In genomic region chr4:128538111-128538882, GRCh38 we compare ENCODE assay signal across 30 cellular contexts.
"Had no signal": no experiment of that assay in that cellular context is flagged by ENCODE, and none has a peak within 500 bp of the region (broad histone marks: within the 10 kb centered on the region; RNA-seq: fewer than 3 reads in every experiment).

No MANE protein-coding gene starts in this region.

- H3K9me3 Mint-ChIP-seq: activated CD8-positive, alpha-beta T cell treated with anti-CD3 and anti-CD28 coated beads for 36 hours; activated naive CD4-positive, alpha-beta T cell treated with anti-CD3 and anti-CD28 coated beads, Interleukin-2, amount 50 U/mL, for 24 hours; activated naive CD8-positive, alpha-beta T cell treated with anti-CD3 and anti-CD28 coated beads, Interleukin-2, amount 50 U/mL, for 24 hours; activated T-helper 2 cell treated with anti-CD3 and anti-CD28 coated beads, Interferon-gamma antibody, Interleukin-2, Interleukin-4, amounts not matched to agents 10 μg/mL and 5 μg/mL and 100 μg/mL, durations not matched to agents 14 hours and 24 hours and 36 hours; T-helper 2 cell treated with Interferon-gamma antibody and Interleukin-4, amounts not matched to agents 5 μg/mL and 100 μg/mL, for 36 hours had no signal

- H3K36me3 Mint-ChIP-seq: activated CD8-positive, alpha-beta memory T cell treated with anti-CD3 and anti-CD28 coated beads, Interleukin-2, amount 10 ng/mL, durations not matched to agents 7 days and 5 days; activated naive CD4-positive, alpha-beta T cell treated with anti-CD3 and anti-CD28 coated beads, Interleukin-2, amount 50 U/mL, for 24 hours had no signal

- H3K4me3 Mint-ChIP-seq: activated B cell treated with CpG ODN at 0.5 μM for 24 hours; activated CD8-positive, alpha-beta memory T cell treated with anti-CD3 and anti-CD28 coated beads, Interleukin-2, amount 10 ng/mL, durations not matched to agents 7 days and 5 days; activated CD8-positive, alpha-beta T cell treated with anti-CD3 and anti-CD28 coated beads for 36 hours; activated naive CD4-positive, alpha-beta T cell treated with anti-CD3 and anti-CD28 coated beads, Interleukin-2, amount 50 U/mL, for 24 hours; activated naive CD8-positive, alpha-beta T cell treated with anti-CD3 and anti-CD28 coated beads, Interleukin-2, amount 50 U/mL, for 24 hours; nephron; T-helper 2 cell treated with Interferon-gamma antibody and Interleukin-4, amounts not matched to agents 5 μg/mL and 100 μg/mL, for 36 hours had no signal

- H3K27ac ChIP-seq: breast epithelium, neutrophil, ovary, psoas muscle, right atrium auricular region, testis, transverse colon, uterus had no signal

- H3K27ac Mint-ChIP-seq: activated B cell treated with CpG ODN at 0.5 μM for 24 hours; activated CD8-positive, alpha-beta memory T cell treated with anti-CD3 and anti-CD28 coated beads, Interleukin-2, amount 10 ng/mL, durations not matched to agents 7 days and 5 days; activated CD8-positive, alpha-beta T cell treated with anti-CD3 and anti-CD28 coated beads for 36 hours; activated naive CD4-positive, alpha-beta T cell treated with anti-CD3 and anti-CD28 coated beads, Interleukin-2, amount 50 U/mL, for 24 hours; activated naive CD8-positive, alpha-beta T cell treated with anti-CD3 and anti-CD28 coated beads, Interleukin-2, amount 50 U/mL, for 24 hours; activated T-helper 2 cell treated with anti-CD3 and anti-CD28 coated beads, Interferon-gamma antibody, Interleukin-2, Interleukin-4, amounts not matched to agents 10 μg/mL and 5 μg/mL and 100 μg/mL, durations not matched to agents 14 hours and 24 hours and 36 hours; nephron; T-helper 2 cell treated with Interferon-gamma antibody and Interleukin-4, amounts not matched to agents 5 μg/mL and 100 μg/mL, for 36 hours had no signal

- FAIRE-seq: colon, frontal cortex, keratinocyte had no signal

- H3K4me3 ChIP-seq: breast epithelium, ovary, psoas muscle, right atrium auricular region, testis, transverse colon, uterus had no signal

- DNase-seq: activated B cell treated with CpG ODN at 0.5 μM for 24 hours; activated CD4-positive, alpha-beta T cell treated with anti-CD3 and anti-CD28 coated beads, Interleukin-2, amount 50 U/mL, for 1 hour; activated CD8-positive, alpha-beta memory T cell treated with anti-CD3 and anti-CD28 coated beads, Interleukin-2, amount 10 ng/mL, durations not matched to agents 7 days and 5 days; activated CD8-positive, alpha-beta T cell treated with anti-CD3 and anti-CD28 coated beads for 36 hours; activated naive CD8-positive, alpha-beta T cell treated with anti-CD3 and anti-CD28 coated beads, Interleukin-2, amount 50 U/mL, for 24 hours; activated T-cell treated with anti-CD3 and anti-CD28 coated beads, Interleukin-2, amount 50 U/mL, for 48 hours; dermis blood vessel endothelial cell; effector CD4-positive, alpha-beta T cell; glutamatergic neuron; hippocampal formation; left cardiac atrium; left ventricle myocardium superior; ovary; psoas muscle; stimulated activated CD4-positive, alpha-beta T cell treated with anti-CD3 and anti-CD28 coated beads, Interleukin-2, amount 100 ng/mL, for 48 hours; stimulated activated naive CD8-positive, alpha-beta T cell treated with anti-CD3 and anti-CD28 coated beads, Interleukin-15, Interleukin-2, amounts not matched to agents 100 U/mL and 50 U/mL, for 24 hours; T-helper 1 cell; testis; transverse colon; uterus had no signal

- H3K4me1 ChIP-seq: breast epithelium, psoas muscle, testis, transverse colon, uterus had no signal

- H3K27me3 Mint-ChIP-seq: activated CD8-positive, alpha-beta memory T cell treated with anti-CD3 and anti-CD28 coated beads, Interleukin-2, amount 10 ng/mL, durations not matched to agents 7 days and 5 days; activated naive CD4-positive, alpha-beta T cell treated with anti-CD3 and anti-CD28 coated beads, Interleukin-2, amount 50 U/mL, for 24 hours had no signal

- H3K36me3 ChIP-seq: breast epithelium, neutrophil, ovary, right atrium auricular region, transverse colon, uterus had no signal

- ATAC-seq: activated CD8-positive, alpha-beta memory T cell treated with anti-CD3 and anti-CD28 coated beads, Interleukin-2, amount 10 ng/mL, durations not matched to agents 7 days and 5 days; activated CD8-positive, alpha-beta T cell treated with anti-CD3 and anti-CD28 coated beads for 36 hours; activated naive CD8-positive, alpha-beta T cell treated with anti-CD3 and anti-CD28 coated beads, Interleukin-2, amount 50 U/mL, for 24 hours; left ventricle myocardium superior; psoas muscle; stimulated activated naive CD8-positive, alpha-beta T cell treated with anti-CD3 and anti-CD28 coated beads, Interleukin-15, Interleukin-2, amounts not matched to agents 100 U/mL and 50 U/mL, for 24 hours had no signal

- H3K4me1 Mint-ChIP-seq: activated B cell treated with CpG ODN at 0.5 μM for 24 hours; activated CD8-positive, alpha-beta memory T cell treated with anti-CD3 and anti-CD28 coated beads, Interleukin-2, amount 10 ng/mL, durations not matched to agents 7 days and 5 days; activated naive CD4-positive, alpha-beta T cell treated with anti-CD3 and anti-CD28 coated beads, Interleukin-2, amount 50 U/mL, for 24 hours; activated naive CD8-positive, alpha-beta T cell treated with anti-CD3 and anti-CD28 coated beads, Interleukin-2, amount 50 U/mL, for 24 hours; nephron had no signal

- H3K27me3 ChIP-seq: breast epithelium, neutrophil, ovary, right atrium auricular region, testis, transverse colon, uterus had no signal

- H3K9me3 ChIP-seq: breast epithelium, neutrophil, ovary, psoas muscle, right atrium auricular region, testis, transverse colon, uterus had no signal
